In the genomic region with DNA sequence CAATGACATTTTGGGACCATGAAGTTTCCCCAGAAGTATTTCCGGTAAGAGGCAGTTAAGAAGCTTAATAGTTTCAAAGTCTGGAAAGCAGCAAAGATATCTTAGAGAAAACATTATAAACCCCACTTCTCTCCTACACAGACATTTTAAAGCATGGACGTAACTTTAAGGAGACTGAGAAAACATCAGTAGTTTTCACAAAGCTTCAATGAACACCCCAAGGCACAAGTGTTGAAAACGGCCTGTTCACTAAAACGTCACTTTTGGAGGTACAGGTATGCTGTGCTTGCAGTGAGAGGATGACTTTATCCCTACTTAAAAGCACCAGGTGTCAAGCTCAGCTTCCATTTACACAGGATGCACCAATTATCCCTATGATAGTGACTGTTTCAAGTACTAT, we compare ENCODE assay signal across 2 cellular contexts.
TF ChIP-seq lines count a peak whose summit lies in the region.

No MANE protein-coding gene starts in this region.

TF ChIP-seq in HCT116, 20 proteins besides CTCF, POLR2A, EP300 and RAD21:
- TF ChIP-seq EZH2 (IDR thresholded peaks at IDR 0.05) (no peak), ZNF274 (IDR thresholded peaks at IDR 0.05; ENCODE audit: low read depth, low read length) (no peak), ZFX (IDR thresholded peaks at IDR 0.05) (no peak), SRF (IDR thresholded peaks at IDR 0.05; ENCODE audit: low read depth) (no peak), ELF1 (IDR thresholded peaks at IDR 0.05; ENCODE audit: borderline replicate concordance, low read depth) (no peak), YY1 (IDR thresholded peaks at IDR 0.05; ENCODE audit: extremely low read depth, insufficient replicate concordance, low read depth, low read length) (no peak), CEBPB (IDR thresholded peaks at IDR 0.05; ENCODE audit: low read depth) (no peak), FOSL1 (IDR thresholded peaks at IDR 0.05; ENCODE audit: low read depth) (no peak), CBX3 (IDR thresholded peaks at IDR 0.05; ENCODE audit: low read depth) (no peak), POLR2AphosphoS5 (IDR thresholded peaks at IDR 0.05; ENCODE audit: low read depth, low read length) (no peak), EGR1 (IDR thresholded peaks at IDR 0.05; ENCODE audit: low read depth) (no peak), TCF7L2 (IDR thresholded peaks at IDR 0.05; ENCODE audit: borderline replicate concordance, extremely low read depth, insufficient read depth, insufficient read length) (no peak), EZH2phosphoT487 (IDR thresholded peaks at IDR 0.05; ENCODE audit: borderline replicate concordance) (no peak), SIN3A (IDR thresholded peaks at IDR 0.05; ENCODE audit: low read depth) (no peak), JUND (IDR thresholded peaks at IDR 0.05) (no peak)
- TF ChIP-seq, protein P1, sequence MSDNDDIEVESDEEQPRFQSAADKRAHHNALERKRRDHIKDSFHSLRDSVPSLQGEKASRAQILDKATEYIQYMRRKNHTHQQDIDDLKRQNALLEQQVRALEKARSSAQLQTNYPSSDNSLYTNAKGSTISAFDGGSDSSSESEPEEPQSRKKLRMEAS (IDR thresholded peaks at IDR 0.05): no peak
- TF ChIP-seq, protein P2, sequence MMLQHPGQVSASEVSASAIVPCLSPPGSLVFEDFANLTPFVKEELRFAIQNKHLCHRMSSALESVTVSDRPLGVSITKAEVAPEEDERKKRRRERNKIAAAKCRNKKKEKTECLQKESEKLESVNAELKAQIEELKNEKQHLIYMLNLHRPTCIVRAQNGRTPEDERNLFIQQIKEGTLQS (IDR thresholded peaks at IDR 0.05): no peak
- TF ChIP-seq, protein P3, sequence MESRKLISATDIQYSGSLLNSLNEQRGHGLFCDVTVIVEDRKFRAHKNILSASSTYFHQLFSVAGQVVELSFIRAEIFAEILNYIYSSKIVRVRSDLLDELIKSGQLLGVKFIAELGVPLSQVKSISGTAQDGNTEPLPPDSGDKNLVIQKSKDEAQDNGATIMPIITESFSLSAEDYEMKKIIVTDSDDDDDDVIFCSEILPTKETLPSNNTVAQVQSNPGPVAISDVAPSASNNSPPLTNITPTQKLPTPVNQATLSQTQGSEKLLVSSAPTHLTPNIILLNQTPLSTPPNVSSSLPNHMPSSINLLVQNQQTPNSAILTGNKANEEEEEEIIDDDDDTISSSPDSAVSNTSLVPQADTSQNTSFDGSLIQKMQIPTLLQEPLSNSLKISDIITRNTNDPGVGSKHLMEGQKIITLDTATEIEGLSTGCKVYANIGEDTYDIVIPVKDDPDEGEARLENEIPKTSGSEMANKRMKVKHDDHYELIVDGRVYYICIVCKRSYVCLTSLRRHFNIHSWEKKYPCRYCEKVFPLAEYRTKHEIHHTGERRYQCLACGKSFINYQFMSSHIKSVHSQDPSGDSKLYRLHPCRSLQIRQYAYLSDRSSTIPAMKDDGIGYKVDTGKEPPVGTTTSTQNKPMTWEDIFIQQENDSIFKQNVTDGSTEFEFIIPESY (IDR thresholded peaks at IDR 0.05; ENCODE audit: extremely low read depth, insufficient replicate concordance, low read length): no peak
- TF ChIP-seq, protein P4, sequence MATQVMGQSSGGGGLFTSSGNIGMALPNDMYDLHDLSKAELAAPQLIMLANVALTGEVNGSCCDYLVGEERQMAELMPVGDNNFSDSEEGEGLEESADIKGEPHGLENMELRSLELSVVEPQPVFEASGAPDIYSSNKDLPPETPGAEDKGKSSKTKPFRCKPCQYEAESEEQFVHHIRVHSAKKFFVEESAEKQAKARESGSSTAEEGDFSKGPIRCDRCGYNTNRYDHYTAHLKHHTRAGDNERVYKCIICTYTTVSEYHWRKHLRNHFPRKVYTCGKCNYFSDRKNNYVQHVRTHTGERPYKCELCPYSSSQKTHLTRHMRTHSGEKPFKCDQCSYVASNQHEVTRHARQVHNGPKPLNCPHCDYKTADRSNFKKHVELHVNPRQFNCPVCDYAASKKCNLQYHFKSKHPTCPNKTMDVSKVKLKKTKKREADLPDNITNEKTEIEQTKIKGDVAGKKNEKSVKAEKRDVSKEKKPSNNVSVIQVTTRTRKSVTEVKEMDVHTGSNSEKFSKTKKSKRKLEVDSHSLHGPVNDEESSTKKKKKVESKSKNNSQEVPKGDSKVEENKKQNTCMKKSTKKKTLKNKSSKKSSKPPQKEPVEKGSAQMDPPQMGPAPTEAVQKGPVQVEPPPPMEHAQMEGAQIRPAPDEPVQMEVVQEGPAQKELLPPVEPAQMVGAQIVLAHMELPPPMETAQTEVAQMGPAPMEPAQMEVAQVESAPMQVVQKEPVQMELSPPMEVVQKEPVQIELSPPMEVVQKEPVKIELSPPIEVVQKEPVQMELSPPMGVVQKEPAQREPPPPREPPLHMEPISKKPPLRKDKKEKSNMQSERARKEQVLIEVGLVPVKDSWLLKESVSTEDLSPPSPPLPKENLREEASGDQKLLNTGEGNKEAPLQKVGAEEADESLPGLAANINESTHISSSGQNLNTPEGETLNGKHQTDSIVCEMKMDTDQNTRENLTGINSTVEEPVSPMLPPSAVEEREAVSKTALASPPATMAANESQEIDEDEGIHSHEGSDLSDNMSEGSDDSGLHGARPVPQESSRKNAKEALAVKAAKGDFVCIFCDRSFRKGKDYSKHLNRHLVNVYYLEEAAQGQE (IDR thresholded peaks at IDR 0.05; ENCODE audit: low read depth): no peak
TF ChIP-seq in HCT116: peak in this region for 0.

TF ChIP-seq in GM12878, 131 proteins besides CTCF, POLR2A, EP300 and RAD21:
- TF ChIP-seq BCL11A (IDR thresholded peaks at IDR 0.05; ENCODE audit: low read depth, low read length): no peak
- no peak for TF ChIP-seq CHD1 (IDR thresholded peaks at IDR 0.05; ENCODE audit: low read depth, low read length)
- no peak for TF ChIP-seq TCF3 (IDR thresholded peaks at IDR 0.05; ENCODE audit: borderline replicate concordance, insufficient read depth, low read depth, low read length)
- no peak for TF ChIP-seq NFIC (IDR thresholded peaks at IDR 0.05; ENCODE audit: low read depth, low read length)
- no peak for TF ChIP-seq SMAD5 (IDR thresholded peaks at IDR 0.05; ENCODE audit: low read depth)
- TF ChIP-seq MXI1 (IDR thresholded peaks at IDR 0.05; ENCODE audit: low read depth, low read length): no peak
- TF ChIP-seq BRCA1 (IDR thresholded peaks at IDR 0.05; ENCODE audit: low read depth, low read length): no peak
- TF ChIP-seq BHLHE40 (IDR thresholded peaks at IDR 0.05; ENCODE audit: borderline replicate concordance in 1 of 2, low read depth in 2 of 2, low read length in 1 of 2): no peak
- no peak for TF ChIP-seq NR2C1 (IDR thresholded peaks at IDR 0.05)
- no peak for TF ChIP-seq TCF7 (IDR thresholded peaks at IDR 0.05; ENCODE audit: borderline replicate concordance)
- no peak for TF ChIP-seq RELA (IDR thresholded peaks at IDR 0.05; ENCODE audit: borderline replicate concordance, partially characterized antibody)
- no peak for TF ChIP-seq LARP7 (IDR thresholded peaks at IDR 0.05)
TF ChIP-seq in GM12878: peak in this region for 0.
